Comparison of ENCODE assay signal across 1 cellular context in genomic region chr15:63872759-63873510, GRCh38.
TF ChIP-seq lines count a peak whose summit lies in the region.

No MANE protein-coding gene starts in this region.

TF ChIP-seq in IMR-90, 13 proteins besides CTCF, POLR2A, EP300 and RAD21 (continued from another document):
- no peak for TF ChIP-seq MXI1 (IDR thresholded peaks at IDR 0.05; ENCODE audit: borderline replicate concordance, low read depth, low read length)
- no peak for TF ChIP-seq ELK1 (IDR thresholded peaks at IDR 0.05; ENCODE audit: borderline replicate concordance, low read depth, low read length)
- TF ChIP-seq MAZ (IDR thresholded peaks at IDR 0.05; ENCODE audit: borderline replicate concordance, low read depth, low read length), result no peak
- TF ChIP-seq MAFK (IDR thresholded peaks at IDR 0.05; ENCODE audit: low read depth, low read length), result no peak
- no peak for TF ChIP-seq USF2 (IDR thresholded peaks at IDR 0.05; ENCODE audit: low read depth, low read length)
- TF ChIP-seq RFX5 (IDR thresholded peaks at IDR 0.05; ENCODE audit: low read depth, low read length), result no peak
